ENCODE assay signal across 8 cellular contexts in genomic region chrX:48676106-48676892, GRCh38. TPM values are rescaled to one million over a fixed set of nuclear protein-coding genes. Genes with fewer than 3 reads are reported as not detected.
A peak's percentile ranks its signal among the peaks of the same experiment; 100 is the strongest.
DNase-seq lines count a peak whose midpoint lies in the region; ATAC-seq, FAIRE-seq and TF ChIP-seq lines count a peak whose summit lies in the region.

No MANE protein-coding gene starts in this region.

- H3K9me3 ChIP-seq in adipocyte (ENCODE audit: control insufficient read depth, low read length) = no peaks in the 10 kb centered on the region

- peak; percentile 51; the same call in 1 of the 2 replicates for TF ChIP-seq POLR2A in GM12892 (IDR thresholded peaks at IDR 0.05; ENCODE audit: low read depth, low read length)

- H3K4me3 Mint-ChIP-seq in type B pancreatic cell = peak overlapping the region; percentile 95

- no peak for TF ChIP-seq CTCF in type B pancreatic cell (conservative IDR thresholded peaks at IDR 0.05)

- H3K9ac ChIP-seq in adipocyte (ENCODE audit: low read length) = peak overlapping the region; percentile 86

- peak; percentile 83 for ATAC-seq in HG02840 (IDR thresholded peaks at IDR 0.05; ENCODE audit: low FRiP score, unreplicated experiment)

- no peaks in the 10 kb centered on the region for H3K36me3 Mint-ChIP-seq in type B pancreatic cell

- intact Hi-C loops in cardiac septum (cut with DNase I) = no loop called here
- intact Hi-C loops in posterior cingulate gyrus (cut with DNase I) = loop anchor here (1.0 to 2.0 kb wide), 2 partner anchors 61 to 125 kb away; no protein-coding TSS in a partner anchor

- peak; percentile 89 for DNase-seq in GM12892 (ENCODE audit: insufficient read length)
- DNase-seq in NCI-H1436 (lab: John Stamatoyannopoulos, UW) = peak; percentile 82
- DNase-seq in SW 1271 (lab: John Stamatoyannopoulos, UW) = peak; percentile 35 to 69
- peak; percentile 90 for DNase-seq in adipocyte (ENCODE audit: low read depth)
- peak; percentile 94 for DNase-seq in cardiac septum (ENCODE audit: low spot score)
- peak; percentile 74 to 97 (median 81) for DNase-seq in posterior cingulate gyrus
- peak; percentile 91 for DNase-seq in type B pancreatic cell (ENCODE audit: extremely low spot score, unreplicated experiment)

- peaks cover 5% of the 10 kb centered on the region for H3K4me1 ChIP-seq in adipocyte (ENCODE audit: control insufficient read depth, insufficient read depth, low read length)

- no peaks in the 10 kb centered on the region for H3K27me3 Mint-ChIP-seq in type B pancreatic cell

- peak overlapping the region; percentile 90 for H3K27ac Mint-ChIP-seq in type B pancreatic cell

- H3K4me1 Mint-ChIP-seq in type B pancreatic cell (ENCODE audit: unreplicated experiment) = peaks cover 8% of the 10 kb centered on the region

- no peaks in the 10 kb centered on the region for H3K9me3 Mint-ChIP-seq in type B pancreatic cell

- peak; percentile 86 for FAIRE-seq in GM12892 (lab: Jason Lieb, UNC)

- H3K4me3 ChIP-seq in adipocyte (ENCODE audit: low read length) = peak overlapping the region; percentile 86

- no peaks in the 10 kb centered on the region for H3K27me3 ChIP-seq in adipocyte (replicated peaks; ENCODE audit: control insufficient read depth, insufficient read depth, low read length)

- H3K36me3 ChIP-seq in adipocyte (ENCODE audit: control insufficient read depth, insufficient read depth, low read length, severe bottlenecking) = no peaks in the 10 kb centered on the region

RNA-seq across cellular contexts. Expression of gene WAS, which starts 7.3 kb away (rescaled TPM):
- 47.4 TPM for polyA plus RNA-seq in GM12892 (2012; ENCODE audit: missing spikeins)
- total RNA-seq in cardiac septum (2.8 TPM), type B pancreatic cell (ENCODE audit: low replicate concordance) (0.62 and 0.82 TPM in 2 replicates)

RNA-seq across cellular contexts. Expression of gene SUV39H1, which starts 20.2 kb away (rescaled TPM):
- 8.3 TPM for polyA plus RNA-seq in GM12892 (2012; ENCODE audit: missing spikeins)
- total RNA-seq in cardiac septum (2.5 TPM), type B pancreatic cell (ENCODE audit: low replicate concordance) (6.4 and 11.5 TPM in 2 replicates)

Comparison
In these comparisons a context has a peak if more than half of its experiments do, and no peak if none do; other contexts are left out.
1. Peak in every context shown above with its lines: DNase-seq, ATAC-seq and H3K4me3 ChIP-seq.